ENCODE assay signal across 18 cellular contexts in the genomic region with DNA sequence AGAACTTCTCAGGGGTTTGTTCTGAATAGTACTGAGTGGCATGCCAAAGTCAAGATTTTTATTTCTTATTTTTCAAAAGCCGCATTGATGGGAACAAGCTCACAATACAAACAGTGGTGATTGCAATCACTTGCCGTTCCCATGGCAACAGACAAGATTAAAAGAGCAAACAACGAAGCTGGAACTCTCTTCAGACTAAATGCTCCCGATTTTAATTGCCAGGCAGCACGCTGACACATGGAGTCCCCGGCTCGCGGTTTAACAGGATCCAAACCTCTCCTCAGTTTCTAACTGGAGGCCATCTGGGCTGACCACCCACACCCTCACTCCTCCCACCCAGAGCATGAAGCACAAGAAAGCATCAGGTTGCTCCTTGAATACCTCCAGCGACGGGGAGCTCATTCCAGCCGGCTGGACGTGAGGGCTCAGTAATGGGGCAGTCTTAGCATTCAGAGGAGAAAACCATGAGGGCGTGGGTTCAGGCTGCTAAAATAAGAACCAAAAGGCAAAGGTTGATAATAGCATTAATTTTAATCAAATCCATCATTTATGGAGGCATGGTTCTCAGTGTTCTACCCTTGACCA. TPM values are rescaled to one million over a fixed set of nuclear protein-coding genes. Genes with fewer than 3 reads are reported as not detected.
A peak's percentile ranks its signal among the peaks of the same experiment; 100 is the strongest.
DNase-seq lines count a peak whose midpoint lies in the region; ATAC-seq, FAIRE-seq and TF ChIP-seq lines count a peak whose summit lies in the region.
"Had no signal": no experiment of that assay in that cellular context is flagged by ENCODE, and none has a peak within 500 bp of the region (broad histone marks: within the 10 kb centered on the region; RNA-seq: fewer than 3 reads in every experiment).

No MANE protein-coding gene starts in this region.

- peaks cover 7% of the 10 kb centered on the region for H3K27me3 Mint-ChIP-seq in osteocyte (ENCODE audit: unreplicated experiment)

- DNase-seq in NCI-H2029 (lab: John Stamatoyannopoulos, UW): peak; percentile 30
- DNase-seq in NCI-H2029 treated with DMSO at 0.1 percent for 48 hours (lab: John Stamatoyannopoulos, UW): no peak
- peak; percentile 39 to 90 (median 69) for DNase-seq in NCI-H1417 (lab: John Stamatoyannopoulos, UW)
- no peak for DNase-seq in K562 (ENCODE audit: extremely low read depth in 1 of 4, low spot score in 3 of 4)
- DNase-seq in pancreas: no peak
- DNase-seq in osteocyte (ENCODE audit: extremely low spot score, unreplicated experiment): no peak
- DNase-seq in NOMO-1 treated with dmso at 0.1 percent for 144 hours (lab: John Stamatoyannopoulos, UW; ENCODE audit: unreplicated experiment): no peak
- DNase-seq: activated naive CD4-positive, alpha-beta T cell treated with anti-CD3 and anti-CD28 coated beads, Interleukin-2, amount 50 U/mL, for 16 hours; colonic mucosa; gastrocnemius medialis; left ventricle myocardium superior; NCI-H526 treated with DMSO at 0.1 percent for 48 hours; RPMI8226; stimulated activated CD4-positive, alpha-beta T cell treated with anti-CD3 and anti-CD28 coated beads, Interleukin-2, amount 100 ng/mL, for 24 hours; uterus had no signal

- TF ChIP-seq CTCF in K562 (IDR thresholded peaks at IDR 0.05 in 2 of 3, conservative IDR thresholded peaks at IDR 0.05 in 1 of 3; ENCODE audit: insufficient read depth in 2 of 3, low read depth in 1 of 3, low read length in 3 of 3) (no peak), pancreas (IDR thresholded peaks at IDR 0.05) (no peak), osteocyte (IDR thresholded peaks at IDR 0.05) (no peak)

- H3K9me3 ChIP-seq in K562 (replicated peaks; ENCODE audit: control insufficient read depth, insufficient read depth, low read depth, low read length) (no peaks in the 10 kb centered on the region), pancreas (no peaks in the 10 kb centered on the region)
- H3K9me3 ChIP-seq: colonic mucosa, gastrocnemius medialis, uterus had no signal

- no peaks in the 10 kb centered on the region for H3K36me3 Mint-ChIP-seq in osteocyte (ENCODE audit: unreplicated experiment)

- WGBS in K562 (ENCODE audit: insufficient coverage, low coverage, missing lambda C conversion rate): 3% methylated on average over 13 of the region's 13 CpGs
- WGBS in pancreas, 2 donors: 11 to 14% methylated on average over 13 of the region's 13 CpGs

- H3K9ac ChIP-seq in K562 (ENCODE audit: insufficient read depth in 1 of 2, low read depth in 2 of 2, low read length in 2 of 2): no peak overlapping the region

- no peaks in the 10 kb centered on the region for H3K9me3 Mint-ChIP-seq in osteocyte (ENCODE audit: unreplicated experiment)

- CTCF ChIA-PET in K562 (lab: Yijun Ruan, JAX; ENCODE audit: low intra/inter-chr PET ratio): no interaction called here

- no peak overlapping the region for H3K4me2 ChIP-seq in K562 (ENCODE audit: insufficient read depth, low read length)

- no peak overlapping the region for H2AFZ ChIP-seq in K562 (ENCODE audit: low read depth, low read length)

- no peak overlapping the region for H3K4me3 Mint-ChIP-seq in osteocyte (ENCODE audit: unreplicated experiment)

- TF ChIP-seq POLR2A in K562 (conservative IDR thresholded peaks at IDR 0.05): no peak

- H3K27ac ChIP-seq in K562 (ENCODE audit: extremely low read depth, low read depth, low read length) (no peak overlapping the region), pancreas (no peak overlapping the region)
- H3K27ac ChIP-seq: colonic mucosa, gastrocnemius medialis, uterus had no signal

- POLR2A ChIA-PET in K562 (lab: Yijun Ruan, JAX): no interaction called here

- H3K27ac Mint-ChIP-seq in osteocyte (ENCODE audit: unreplicated experiment): no peak overlapping the region

- intact Hi-C loops in K562 (cut with micrococcal nuclease) (no loop called here), pancreas (cut with DNase I) (no loop called here)

- no peaks in the 10 kb centered on the region for H3K4me1 Mint-ChIP-seq in osteocyte (ENCODE audit: unreplicated experiment)

- peaks cover 3 to 43% of the 10 kb centered on the region in 2 experiments; a peak in 3 of 5 replicates for H3K27me3 ChIP-seq in K562 (ENCODE audit: control insufficient read depth in 2 of 2, insufficient read depth in 2 of 2, low read length in 2 of 2)
- peaks cover 0 to 3% (median 2%) of the 10 kb centered on the region in 4 donors for H3K27me3 ChIP-seq in pancreas
- H3K27me3 ChIP-seq: colonic mucosa, uterus had no signal

- no peaks in the 10 kb centered on the region for H3K79me2 ChIP-seq in K562 (ENCODE audit: control insufficient read depth, insufficient read depth, low read length)

- no peak overlapping the region for H3K4me3 ChIP-seq in K562
- H3K4me3 ChIP-seq in pancreas: no peak overlapping the region
- H3K4me3 ChIP-seq: colonic mucosa, gastrocnemius medialis, uterus had no signal

- no peak for FAIRE-seq in K562 (lab: Jason Lieb, UNC)
- FAIRE-seq in pancreas (lab: Jason Lieb, UNC): no peak
- FAIRE-seq: GM19239 had no signal

- no peak for TF ChIP-seq EP300 in K562 (IDR thresholded peaks at IDR 0.05; ENCODE audit: low read length)

- H3K4me1 ChIP-seq in K562 (replicated peaks in 1 of 2; ENCODE audit: control insufficient read depth in 2 of 2, insufficient read depth in 2 of 2, low read length in 2 of 2) (no peaks in the 10 kb centered on the region), pancreas (peaks cover 0 to 7% (median 0%) of the 10 kb centered on the region in 3 donors)
- H3K4me1 ChIP-seq: colonic mucosa, gastrocnemius medialis, uterus had no signal

- ATAC-seq in K562 (no peak), pancreas (peak; percentile 38 to 80 (median 67)), HG03108 (IDR thresholded peaks at IDR 0.05; ENCODE audit: unreplicated experiment) (no peak)
- ATAC-seq: gastrocnemius medialis, left ventricle myocardium superior had no signal

- no TSS peak for BruUV-seq in K562 (replicated peaks; lab: Mats Ljungman, UMichigan)

- in situ Hi-C loops in K562 (cut with MboI): no loop called here

- no peaks in the 10 kb centered on the region for H3K36me3 ChIP-seq in K562 (ENCODE audit: control insufficient read depth, insufficient read depth, low read length)
- H3K36me3 ChIP-seq in pancreas: no peaks in the 10 kb centered on the region
- H3K36me3 ChIP-seq: colonic mucosa, gastrocnemius medialis, uterus had no signal

- H3K9me1 ChIP-seq in K562 (ENCODE audit: control insufficient read depth, insufficient read depth, low read length): no peaks in the 10 kb centered on the region

- H4K20me1 ChIP-seq in K562 (replicated peaks; ENCODE audit: control insufficient read depth, insufficient read depth, low read length): no peaks in the 10 kb centered on the region

- no peak for TF ChIP-seq RAD21 in K562 (CRISPR knock-in tag; conservative IDR thresholded peaks at IDR 0.05 in 1 of 2, IDR thresholded peaks at IDR 0.05 in 1 of 2)

TF ChIP-seq in K562, 482 proteins besides CTCF, POLR2A, EP300 and RAD21:
- TF ChIP-seq ZNF584 (CRISPR knock-in tag; IDR thresholded peaks at IDR 0.05; ENCODE audit: low read depth) (no peak), MTA2 (IDR thresholded peaks at IDR 0.05; ENCODE audit: low read depth) (no peak), RFX1 (IDR thresholded peaks at IDR 0.05) (peak; percentile 66)
TF ChIP-seq in K562: peak in this region for 1.

RNA-seq across cellular contexts. Expression of gene AIPL1, which starts 41.5 kb away (rescaled TPM):
- not detected in 2 replicates for total RNA-seq in K562 (2011; cell fraction: chromatin; rRNA removed; ENCODE audit: low replicate concordance)
- total RNA-seq in K562 (2011; cell fraction: nucleolus; rRNA removed): not detected in 2 replicates
- total RNA-seq in K562 (2011; cell fraction: nucleoplasm; rRNA removed): not detected in 2 replicates
- not detected in 2 replicates for total RNA-seq in K562 (2014; rRNA removed)
- not detected in 2 replicates for total RNA-seq in K562 (2014; rRNA removed; fragmentation: Illumina TruSeq; extraction: Trizol)
- total RNA-seq in K562 (2015; rRNA removed; fragmentation: Illumina TruSeq; extraction: Trizol): not detected in 2 replicates
- not detected in 2 replicates for total RNA-seq in K562 (2021)
- polyA plus RNA-seq in K562 (2011; rRNA removed): not detected in 2 replicates
- polyA plus RNA-seq in K562 (2011; cell fraction: cytosol; rRNA removed): not detected in 2 replicates
- not detected in 2 replicates for polyA plus RNA-seq in K562 (2011; cell fraction: nucleus; rRNA removed)
- polyA plus RNA-seq in K562 (2012): not detected in 2 replicates
- polyA plus RNA-seq in K562 (2014; fragmentation: Illumina TruSeq; extraction: Trizol): not detected in 2 replicates
- polyA plus RNA-seq in K562 (2014; fragmentation: Nextera tagmentation; extraction: Ambion mirVana): not detected
- polyA plus RNA-seq in K562 (2014; rRNA removed): not detected in 2 replicates
- not detected in 2 replicates for polyA minus RNA-seq in K562 (2011; rRNA and poly(A)+ RNA removed)
- not detected in 2 replicates for polyA minus RNA-seq in K562 (2011; cell fraction: cytosol; rRNA and poly(A)+ RNA removed)
- polyA minus RNA-seq in K562 (2011; cell fraction: nucleus; rRNA and poly(A)+ RNA removed): not detected in 2 replicates
- total RNA-seq in pancreas: not detected
- under 1 TPM in 1 of 2 donors, not detected in 1; 0.04 TPM for polyA plus RNA-seq in pancreas
- not detected in 2 replicates for total RNA-seq in osteocyte
- total RNA-seq: colonic mucosa, gastrocnemius medialis, left ventricle myocardium superior, osteoblast, uterus had no signal

RNA-seq across cellular contexts. Expression of gene PIMREG, which starts 50.8 kb away (rescaled TPM):
- 6.0 and 11.9 TPM in 2 replicates for total RNA-seq in K562 (2011; cell fraction: chromatin; rRNA removed; ENCODE audit: low replicate concordance)
- 11.2 and 12.5 TPM in 2 replicates for total RNA-seq in K562 (2011; cell fraction: nucleolus; rRNA removed)
- 8.7 and 11.7 TPM in 2 replicates for total RNA-seq in K562 (2011; cell fraction: nucleoplasm; rRNA removed)
- total RNA-seq in K562 (2014; rRNA removed) (11.5 and 12.9 TPM in 2 replicates), K562 (2014; rRNA removed; fragmentation: Illumina TruSeq; extraction: Trizol) (5.1 and 5.3 TPM in 2 replicates), K562 (2015; rRNA removed; fragmentation: Illumina TruSeq; extraction: Trizol) (5.1 and 7.2 TPM in 2 replicates), K562 (2021) (13.4 and 16.0 TPM in 2 replicates), pancreas (under 1 TPM in 3 of 6 donors, not detected in 3; 0.12 to 0.50 (median 0.16) TPM), osteocyte (8.0 and 8.9 TPM in 2 replicates)
- polyA plus RNA-seq in K562 (2011; rRNA removed) (5.9 and 10.2 TPM in 2 replicates), K562 (2014; fragmentation: Illumina TruSeq; extraction: Trizol) (9.4 and 13.5 TPM in 2 replicates), K562 (2014; fragmentation: Nextera tagmentation; extraction: Ambion mirVana) (1 to 10 TPM; 1.1 to 2.1 TPM), K562 (2014; rRNA removed) (15.4 and 16.7 TPM in 2 replicates), pancreas (under 1 TPM in 1 of 2 donors, not detected in 1; 0.09 TPM)
- polyA plus RNA-seq in K562 (2011; cell fraction: cytosol; rRNA removed): 5.3 and 15.1 TPM in 2 replicates
- 10.6 and 22.8 TPM in 2 replicates for polyA plus RNA-seq in K562 (2011; cell fraction: nucleus; rRNA removed)
- 10.5 and 14.1 TPM in 2 replicates for polyA plus RNA-seq in K562 (2012)
- 1.1 and 3.5 TPM in 2 replicates for polyA minus RNA-seq in K562 (2011; rRNA and poly(A)+ RNA removed)
- 2.5 and 2.6 TPM in 2 replicates for polyA minus RNA-seq in K562 (2011; cell fraction: cytosol; rRNA and poly(A)+ RNA removed)
- 3.4 and 4.3 TPM in 2 replicates for polyA minus RNA-seq in K562 (2011; cell fraction: nucleus; rRNA and poly(A)+ RNA removed)
- total RNA-seq: left ventricle myocardium superior had no signal

Comparison
In these comparisons a context has a peak if more than half of its experiments do, and no peak if none do; other contexts are left out.
1. DNase-seq: peak in NCI-H2029 (single experiment) and NCI-H1417 (3 of 3); none in NCI-H2029 treated with DMSO at 0.1 percent for 48 hours (single experiment), K562 (0 of 4), pancreas (0 of 6), osteocyte (single experiment) and NOMO-1 treated with dmso at 0.1 percent for 144 hours (single experiment).
2. ATAC-seq: peak in pancreas (4 of 4); none in K562 (single experiment) and HG03108 (single experiment).